ENCODE assay signal across 1 cellular context in genomic region chr14:50791201-50791600, GRCh38.
TF ChIP-seq lines count a peak whose summit lies in the region.

No MANE protein-coding gene starts in this region.

TF ChIP-seq in GM12878, 131 proteins besides CTCF, POLR2A, EP300 and RAD21 (continued from another document):
- TF ChIP-seq CUX1 (IDR thresholded peaks at IDR 0.05; ENCODE audit: insufficient replicate concordance, low read depth, low read length) (peak; percentile 6), MLLT1 (IDR thresholded peaks at IDR 0.05) (peak; percentile 33; the same call in 1 of the 2 replicates), LARP7 (IDR thresholded peaks at IDR 0.05) (no peak), CHD1 (IDR thresholded peaks at IDR 0.05; ENCODE audit: low read depth, low read length) (no peak), ZNF384 (IDR thresholded peaks at IDR 0.05; ENCODE audit: borderline replicate concordance, low read depth, low read length) (peak; percentile 81), TBL1XR1 (IDR thresholded peaks at IDR 0.05; ENCODE audit: low read depth, low read length) (0 out of 2 replicates have a peak, but pooled peaks have one; percentile 49), RELB (IDR thresholded peaks at IDR 0.05; ENCODE audit: low read depth) (0 out of 2 replicates have a peak, but pooled peaks have one; percentile 33), RUNX3 (IDR thresholded peaks at IDR 0.05; ENCODE audit: low read length) (peak; percentile 95), PKNOX1 (IDR thresholded peaks at IDR 0.05) (peak; percentile 65), MEF2A (IDR thresholded peaks at IDR 0.05; ENCODE audit: insufficient read depth, low read depth, low read length) (peak; percentile 86), MEF2B (IDR thresholded peaks at IDR 0.05; ENCODE audit: partially characterized antibody, poor library complexity, severe bottlenecking) (peak; percentile 23), NFIC (IDR thresholded peaks at IDR 0.05; ENCODE audit: low read depth, low read length) (peak; percentile 88), RAD51 (IDR thresholded peaks at IDR 0.05) (peak; percentile 51; the same call in 1 of the 2 replicates), POU2F2 (IDR thresholded peaks at IDR 0.05; ENCODE audit: borderline replicate concordance, low read depth, low read length) (0 out of 3 replicates have a peak, but pooled peaks have one; percentile 12), CBFB (IDR thresholded peaks at IDR 0.05; ENCODE audit: low read depth) (0 out of 2 replicates have a peak, but pooled peaks have one; percentile 64), IKZF2 (IDR thresholded peaks at IDR 0.05) (peak; percentile 49 to 58; a peak in 3 of 4 replicates), BACH1 (IDR thresholded peaks at IDR 0.05; ENCODE audit: borderline replicate concordance) (no peak), ETV6 (conservative IDR thresholded peaks at IDR 0.05 in 1 of 2, IDR thresholded peaks at IDR 0.05 in 1 of 2; ENCODE audit: borderline replicate concordance in 1 of 2, low read depth in 1 of 2) (0 out of 4 replicates have a peak, but pooled peaks of 1 of the 2 experiments have one; percentile 9), JUNB (IDR thresholded peaks at IDR 0.05) (peak; percentile 27; the same call in 1 of the 2 replicates), EED (IDR thresholded peaks at IDR 0.05; ENCODE audit: low read depth) (peak; percentile 47; the same call in 1 of the 2 replicates)
